ENCODE assay signal across 8 cellular contexts in genomic region chr17:42133461-42134041, GRCh38. TPM values are rescaled to one million over a fixed set of nuclear protein-coding genes. Genes with fewer than 3 reads are reported as not detected.
DNase-seq lines count a peak whose midpoint lies in the region; ATAC-seq and TF ChIP-seq lines count a peak whose summit lies in the region.

No MANE protein-coding gene starts in this region.

- no peak overlapping the region for H3K9ac ChIP-seq in Loucy (ENCODE audit: low read depth, low read length, poor library complexity, severe bottlenecking)

- H3K4me3 Mint-ChIP-seq in activated CD8-positive, alpha-beta T cell treated with anti-CD3 and anti-CD28 coated beads for 36 hours, result no peak overlapping the region
- H3K4me3 Mint-ChIP-seq in glutamatergic neuron (ENCODE audit: unreplicated experiment), result no peak overlapping the region

- no peaks in the 10 kb centered on the region for H3F3A ChIP-seq in Loucy (ENCODE audit: low read depth)

- peak overlapping the region; percentile 43 for H3K27ac Mint-ChIP-seq in activated CD8-positive, alpha-beta T cell treated with anti-CD3 and anti-CD28 coated beads for 36 hours
- no peak overlapping the region for H3K27ac Mint-ChIP-seq in glutamatergic neuron (ENCODE audit: unreplicated experiment)

- H3K4me1 ChIP-seq in left ventricle myocardium inferior (peaks cover 100% of the 10 kb centered on the region), Loucy (ENCODE audit: insufficient read depth, low read length, poor library complexity, severe bottlenecking) (peaks cover 39% of the 10 kb centered on the region), right lobe of liver (peaks cover 0 to 64% (median 20%) of the 10 kb centered on the region in 4 donors)

- no peaks in the 10 kb centered on the region for H3K27me3 Mint-ChIP-seq in activated CD8-positive, alpha-beta T cell treated with anti-CD3 and anti-CD28 coated beads for 36 hours
- H3K27me3 Mint-ChIP-seq in glutamatergic neuron (ENCODE audit: unreplicated experiment), result peaks cover 2% of the 10 kb centered on the region

- POLR2A ChIA-PET in activated CD8-positive, alpha-beta T cell treated with anti-CD3 and anti-CD28 coated beads for 36 hours (lab: Charles Lee), result interaction anchor here (0.7 to 5.6 kb wide), 3 partner anchors 9 to 100 kb away, joined by 3 to 24 read pairs (median 3); partner anchors contain the start of genes HSPB9 and KAT2A

- DNase-seq in left ventricle myocardium inferior (no peak), left cardiac atrium (no peak), right lobe of liver (no peak), glutamatergic neuron (no peak), left lobe of liver (ENCODE audit: low spot score) (no peak)
- DNase-seq in activated CD8-positive, alpha-beta T cell treated with anti-CD3 and anti-CD28 coated beads for 36 hours, result peak; percentile 61

- H2AFZ ChIP-seq in Loucy (ENCODE audit: low read length), result no peak overlapping the region

- H3K27ac ChIP-seq in left ventricle myocardium inferior (replicated peaks) (peak overlapping the region; percentile 90), right lobe of liver (peak overlapping the region in 2 of 3 donors; percentile 36 to 93)

- no peak for TF ChIP-seq CTCF in left ventricle myocardium inferior (IDR thresholded peaks at IDR 0.05; ENCODE audit: borderline replicate concordance)
- TF ChIP-seq CTCF in Loucy (conservative IDR thresholded peaks at IDR 0.05; ENCODE audit: low read length), result no peak
- TF ChIP-seq CTCF in activated CD8-positive, alpha-beta T cell treated with anti-CD3 and anti-CD28 coated beads for 36 hours (IDR thresholded peaks at IDR 0.05), result no peak
- no peak for TF ChIP-seq CTCF in right lobe of liver (IDR thresholded peaks at IDR 0.05)
- no peak for TF ChIP-seq CTCF in glutamatergic neuron (IDR thresholded peaks at IDR 0.05; ENCODE audit: partially characterized antibody, unreplicated experiment)

- H3K27me3 ChIP-seq in left ventricle myocardium inferior (ENCODE audit: low read depth) (no peaks in the 10 kb centered on the region), Loucy (ENCODE audit: insufficient read depth, low read length, poor library complexity, severe bottlenecking) (no peaks in the 10 kb centered on the region), right lobe of liver (no peaks in the 10 kb centered on the region)

- H3K9me3 ChIP-seq in left ventricle myocardium inferior (replicated peaks), result no peaks in the 10 kb centered on the region
- no peaks in the 10 kb centered on the region for H3K9me3 ChIP-seq in Loucy (ENCODE audit: insufficient read depth, low read depth, low read length)
- no peaks in the 10 kb centered on the region for H3K9me3 ChIP-seq in right lobe of liver

- peaks cover 25% of the 10 kb centered on the region for H4K20me1 ChIP-seq in Loucy (ENCODE audit: insufficient read depth, low read length, poor library complexity, severe bottlenecking)

- no peak for ATAC-seq in left cardiac atrium
- ATAC-seq in activated CD8-positive, alpha-beta T cell treated with anti-CD3 and anti-CD28 coated beads for 36 hours, result peak; percentile 75
- ATAC-seq in right lobe of liver, result no peak
- no peak for ATAC-seq in HG03175 (IDR thresholded peaks at IDR 0.05; ENCODE audit: unreplicated experiment)
- no peak for ATAC-seq in left lobe of liver

- 50% methylated on average over 1 of the region's 4 CpGs for WGBS in right lobe of liver (ENCODE audit: insufficient coverage, low coverage, low lambda C conversion rate, missing lambda C conversion rate)

- no peak for TF ChIP-seq POLR2A in right lobe of liver (IDR thresholded peaks at IDR 0.05)

- peak overlapping the region; percentile 32 for H3K4me2 ChIP-seq in Loucy (ENCODE audit: low read depth, low read length, poor library complexity, severe bottlenecking)

- no peaks in the 10 kb centered on the region for H3K9me3 Mint-ChIP-seq in activated CD8-positive, alpha-beta T cell treated with anti-CD3 and anti-CD28 coated beads for 36 hours
- H3K9me3 Mint-ChIP-seq in glutamatergic neuron (ENCODE audit: unreplicated experiment), result no peaks in the 10 kb centered on the region

- peak overlapping the region; percentile 30 for H3K4me3 ChIP-seq in left ventricle myocardium inferior
- no peak overlapping the region for H3K4me3 ChIP-seq in Loucy (ENCODE audit: low read length, poor library complexity, severe bottlenecking)
- H3K4me3 ChIP-seq in right lobe of liver, result no peak overlapping the region

- H3K36me3 Mint-ChIP-seq in activated CD8-positive, alpha-beta T cell treated with anti-CD3 and anti-CD28 coated beads for 36 hours (ENCODE audit: low read depth), result peaks cover 15% of the 10 kb centered on the region
- peaks cover 4% of the 10 kb centered on the region for H3K36me3 Mint-ChIP-seq in glutamatergic neuron (ENCODE audit: unreplicated experiment)

- peaks cover 73% of the 10 kb centered on the region for H3K79me2 ChIP-seq in Loucy (ENCODE audit: insufficient read depth, low read length)

- no peaks in the 10 kb centered on the region for H3K9me2 ChIP-seq in Loucy (replicated peaks; ENCODE audit: low read depth, low read length)

- peaks cover 55% of the 10 kb centered on the region for H3K4me1 Mint-ChIP-seq in activated CD8-positive, alpha-beta T cell treated with anti-CD3 and anti-CD28 coated beads for 36 hours (ENCODE audit: low read depth)
- peaks cover 26% of the 10 kb centered on the region for H3K4me1 Mint-ChIP-seq in glutamatergic neuron (ENCODE audit: low read depth, unreplicated experiment)

- intact Hi-C loops in left ventricle myocardium inferior (cut with micrococcal nuclease), result no loop called here
- intact Hi-C loops in left cardiac atrium (cut with DNase I), result no loop called here
- intact Hi-C loops in activated CD8-positive, alpha-beta T cell treated with anti-CD3 and anti-CD28 coated beads for 36 hours (cut with micrococcal nuclease), result no loop called here
- intact Hi-C loops in right lobe of liver (cut with DNase I), result no loop called here

- peaks cover 22% of the 10 kb centered on the region for H3K36me3 ChIP-seq in left ventricle myocardium inferior
- peaks cover 32% of the 10 kb centered on the region; the same call in 1 of the 2 replicates for H3K36me3 ChIP-seq in Loucy (ENCODE audit: insufficient read depth, low read length)
- H3K36me3 ChIP-seq in right lobe of liver, result peaks cover 0 to 15% (median 5%) of the 10 kb centered on the region in 4 donors

- CTCF ChIA-PET in activated CD8-positive, alpha-beta T cell treated with anti-CD3 and anti-CD28 coated beads for 36 hours (lab: Charles Lee), result interaction anchor here (0.8 to 1.9 kb wide), 5 partner anchors 12 to 270 kb away, joined by 3 to 4 read pairs (median 3); partner anchors contain the start of gene KAT2A

RNA-seq across cellular contexts. Expression of gene HSPB9, which starts 10.9 kb away (rescaled TPM):
- total RNA-seq in left ventricle myocardium inferior, result not detected
- total RNA-seq in left cardiac atrium, result under 1 TPM in 1 of 2 donors, not detected in 1; 0.24 TPM
- under 1 TPM in 1 of 2 experiments, not detected in 1; 0.41 TPM for total RNA-seq in activated CD8-positive, alpha-beta T cell treated with anti-CD3 and anti-CD28 coated beads for 36 hours
- total RNA-seq in right lobe of liver, result 1 to 10 TPM in 2 of 6 experiments, under 1 TPM in 4; 0.38 to 1.6 (median 0.85) TPM
- total RNA-seq in glutamatergic neuron (ENCODE audit: unreplicated experiment), result 0.44 TPM
- 1.1 TPM for total RNA-seq in left lobe of liver

RNA-seq across cellular contexts. Expression of gene KAT2A, which starts 12.4 kb away (rescaled TPM):
- total RNA-seq in left ventricle myocardium inferior (25.7 TPM), left cardiac atrium (10 to 100 TPM; 19.8 to 23.4 TPM), right lobe of liver (10 to 100 TPM; 14.3 to 36.4 (median 21.3) TPM), glutamatergic neuron (ENCODE audit: unreplicated experiment) (29.3 TPM), left lobe of liver (30.8 TPM)
- 10 to 100 TPM; 49.2 to 50.2 TPM for total RNA-seq in activated CD8-positive, alpha-beta T cell treated with anti-CD3 and anti-CD28 coated beads for 36 hours

RNA-seq across cellular contexts. Expression of gene DHX58, which starts 21.0 kb away (rescaled TPM):
- 3.1 TPM for total RNA-seq in left ventricle myocardium inferior
- total RNA-seq in left cardiac atrium, result 1 to 10 TPM; 6.4 to 6.7 TPM
- 10 to 100 TPM; 31.7 to 36.2 TPM for total RNA-seq in activated CD8-positive, alpha-beta T cell treated with anti-CD3 and anti-CD28 coated beads for 36 hours
- 10 to 100 TPM in 4 of 6 experiments, 1 to 10 TPM in 2; 9.0 to 27.9 (median 19.6) TPM for total RNA-seq in right lobe of liver
- 0.42 TPM for total RNA-seq in glutamatergic neuron (ENCODE audit: unreplicated experiment)
- total RNA-seq in left lobe of liver, result 30.3 TPM

RNA-seq across cellular contexts. Expression of gene RAB5C, which starts 21.2 kb away (rescaled TPM):
- total RNA-seq in left ventricle myocardium inferior (38.6 TPM), left cardiac atrium (10 to 100 TPM; 68.2 to 72.6 TPM), right lobe of liver (100 to 1,000 TPM in 1 of 6 experiments, 10 to 100 TPM in 5; 54.0 to 108 (median 65.3) TPM), glutamatergic neuron (ENCODE audit: unreplicated experiment) (94.7 TPM), left lobe of liver (56.3 TPM)
- total RNA-seq in activated CD8-positive, alpha-beta T cell treated with anti-CD3 and anti-CD28 coated beads for 36 hours, result 10 to 100 TPM; 30.7 to 32.5 TPM

RNA-seq across cellular contexts. Expression of gene ZNF385C, which starts 35.3 kb away (rescaled TPM):
- 0.49 TPM for total RNA-seq in left ventricle myocardium inferior
- under 1 TPM; 0.13 to 0.27 TPM for total RNA-seq in left cardiac atrium
- 1 to 10 TPM; 1.3 TPM for total RNA-seq in activated CD8-positive, alpha-beta T cell treated with anti-CD3 and anti-CD28 coated beads for 36 hours
- 1 to 10 TPM in 1 of 6 experiments, under 1 TPM in 2, not detected in 3; 0.11 to 1.2 (median 0.11) TPM for total RNA-seq in right lobe of liver
- 1.5 TPM for total RNA-seq in glutamatergic neuron (ENCODE audit: unreplicated experiment)
- total RNA-seq in left lobe of liver, result 0.13 TPM
